In the genomic region with DNA sequence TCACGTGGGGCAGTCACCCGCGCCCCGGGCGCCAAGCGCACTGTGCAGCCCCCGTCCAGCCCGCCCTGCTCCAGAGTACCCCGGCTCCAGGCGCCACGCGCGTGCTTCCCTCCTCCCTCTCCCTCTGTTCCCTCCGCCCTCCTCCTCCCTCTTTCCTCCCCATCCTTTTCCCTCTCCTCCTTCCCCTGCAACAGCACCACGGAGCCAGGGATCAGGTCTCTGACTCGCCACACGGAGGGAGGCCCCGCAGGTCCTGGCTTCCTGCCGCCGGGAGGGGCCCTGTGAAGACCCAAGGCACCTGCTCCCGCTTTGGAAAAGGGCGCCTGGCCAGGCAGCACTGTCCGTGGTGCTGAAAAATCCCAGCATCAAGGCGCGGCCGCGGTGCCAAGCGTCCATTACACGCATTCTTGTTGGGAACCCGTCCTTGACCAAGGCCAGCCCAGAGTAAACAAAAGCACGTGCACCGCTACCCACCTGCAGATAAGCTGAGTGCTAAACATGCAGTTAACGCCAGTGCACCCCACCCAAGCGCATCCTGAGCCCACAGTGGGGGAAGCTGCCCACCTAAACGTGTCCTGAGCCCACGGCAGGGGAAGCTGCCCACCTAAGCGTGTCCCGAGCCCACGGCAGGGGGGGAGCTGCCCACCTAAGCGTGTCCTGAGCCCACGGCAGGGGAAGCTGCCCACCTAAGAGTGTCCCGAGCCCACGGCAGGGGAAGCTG, we compare ENCODE assay signal across 10 cellular contexts. TPM values are rescaled to one million over a fixed set of nuclear protein-coding genes. Genes with fewer than 3 reads are reported as not detected.
DNase-seq lines count a peak whose midpoint lies in the region; ATAC-seq and TF ChIP-seq lines count a peak whose summit lies in the region.
"Had no signal": no experiment of that assay in that cellular context is flagged by ENCODE, and none has a peak within 500 bp of the region (broad histone marks: within the 10 kb centered on the region; RNA-seq: fewer than 3 reads in every experiment).

No MANE protein-coding gene starts in this region.

- WGBS in adrenal gland, 4 donors = 6 to 22% (median 19%) methylated on average over 21 to 43 of the region's 43 CpGs

- H3K27me3 ChIP-seq in adrenal gland (peaks cover 28% of the 10 kb centered on the region), lower lobe of right lung (ENCODE audit: low read depth) (peaks cover 50% of the 10 kb centered on the region)

- H3K4me3 ChIP-seq in adrenal gland (no peak overlapping the region), lower lobe of right lung (no peak overlapping the region)
- H3K4me3 ChIP-seq: upper lobe of left lung had no signal

- H3K9me3 ChIP-seq in adrenal gland (replicated peaks in 1 of 3) = no peaks in the 10 kb centered on the region
- H3K9me3 ChIP-seq in lower lobe of right lung = no peaks in the 10 kb centered on the region
- H3K9me3 ChIP-seq: upper lobe of left lung had no signal

- H3K4me1 ChIP-seq in adrenal gland (replicated peaks in 1 of 2) (no peaks in the 10 kb centered on the region), lower lobe of right lung (no peaks in the 10 kb centered on the region)

- H3K36me3 ChIP-seq in adrenal gland (replicated peaks in 1 of 2) = no peaks in the 10 kb centered on the region
- no peaks in the 10 kb centered on the region for H3K36me3 ChIP-seq in lower lobe of right lung
- H3K36me3 ChIP-seq: upper lobe of left lung had no signal

- no peak for TF ChIP-seq CTCF in adrenal gland (IDR thresholded peaks at IDR 0.05)
- no peak for TF ChIP-seq CTCF in lower lobe of right lung (IDR thresholded peaks at IDR 0.05)

- intact Hi-C loops in adrenal gland (cut with DNase I) = no loop called here
- intact Hi-C loops in lower lobe of right lung (cut with DNase I) = no loop called here

- ATAC-seq in lower lobe of right lung = peak; percentile 34 to 39
- ATAC-seq in HG02970 (IDR thresholded peaks at IDR 0.05; ENCODE audit: low FRiP score, unreplicated experiment) = no peak
- ATAC-seq in HG02870 (IDR thresholded peaks at IDR 0.05; ENCODE audit: unreplicated experiment) = no peak

- TF ChIP-seq POLR2A in adrenal gland (IDR thresholded peaks at IDR 0.05) = no peak

- DNase-seq in DMS79 treated with DMSO at 0.1 percent for 48 hours (lab: John Stamatoyannopoulos, UW) (peak; percentile 39), LHCN-M2 (ENCODE audit: low read depth) (peak; percentile 14), adrenal gland (peak in 6 of 7 donors; percentile 25 to 45 (median 36)), lower lobe of right lung (no peak), superior temporal gyrus (ENCODE audit: extremely low spot score) (no peak), SIG-M5 treated with dmso at 0.1 percent for 504 hours (lab: John Stamatoyannopoulos, UW; ENCODE audit: unreplicated experiment) (no peak)
- DNase-seq: OCI-M1 had no signal

- no peak overlapping the region for H3K27ac ChIP-seq in adrenal gland
- no peak overlapping the region for H3K27ac ChIP-seq in lower lobe of right lung
- H3K27ac ChIP-seq: upper lobe of left lung had no signal

RNA-seq across cellular contexts. Expression of a gene that starts 21.7 kb away (rescaled TPM):
- not detected in 2 replicates for total RNA-seq in LHCN-M2 (2014; rRNA removed)
- polyA plus RNA-seq in LHCN-M2 (2012) = not detected
- total RNA-seq in adrenal gland = not detected
- not detected for polyA plus RNA-seq in adrenal gland
- not detected for total RNA-seq in lower lobe of right lung
- total RNA-seq: upper lobe of left lung had no signal

RNA-seq across cellular contexts. Expression of a gene that starts 45.5 kb away (rescaled TPM):
- total RNA-seq in LHCN-M2 (2014; rRNA removed) (not detected in 2 replicates), adrenal gland (not detected), lower lobe of right lung (not detected)
- not detected for polyA plus RNA-seq in LHCN-M2 (2012)
- polyA plus RNA-seq in adrenal gland = not detected

RNA-seq across cellular contexts. Expression of a gene that starts 48.0 kb away (rescaled TPM):
- total RNA-seq in LHCN-M2 (2014; rRNA removed) (173 and 177 TPM in 2 replicates), adrenal gland (under 1 TPM in 1 of 8 donors, not detected in 7; 0.29 TPM), lower lobe of right lung (not detected)
- polyA plus RNA-seq in LHCN-M2 (2012) = 205 TPM
- polyA plus RNA-seq in adrenal gland = not detected

Comparison
In these comparisons a context has a peak if more than half of its experiments do, and no peak if none do; other contexts are left out.
1. DNase-seq: peak in DMS79 treated with DMSO at 0.1 percent for 48 hours (single experiment), LHCN-M2 (single experiment) and adrenal gland (6 of 7); none in lower lobe of right lung (single experiment), superior temporal gyrus (single experiment) and SIG-M5 treated with dmso at 0.1 percent for 504 hours (single experiment).
2. ATAC-seq: peak in lower lobe of right lung (2 of 2); none in HG02970 (single experiment) and HG02870 (single experiment).
3. RNA of a gene that starts 48.0 kb away (total RNA-seq): 173 to 177 TPM in LHCN-M2; 0.29 TPM in adrenal gland and not detected in lower lobe of right lung (single experiment); every median in the first group is over 100 times any median in the second.